In genomic region chr10:117541909-117542705, GRCh38 we compare ENCODE assay signal across 9 cellular contexts. TPM values are rescaled to one million over a fixed set of nuclear protein-coding genes. Genes with fewer than 3 reads are reported as not detected.
DNase-seq lines count a peak whose midpoint lies in the region; ATAC-seq and TF ChIP-seq lines count a peak whose summit lies in the region.
"Had no signal": no experiment of that assay in that cellular context is flagged by ENCODE, and none has a peak within 500 bp of the region (broad histone marks: within the 10 kb centered on the region; RNA-seq: fewer than 3 reads in every experiment).

No MANE protein-coding gene starts in this region.

- no peak overlapping the region for H3K27ac ChIP-seq in RWPE1
- H3K27ac ChIP-seq: BLaER1 had no signal

- H3K36me3 Mint-ChIP-seq in progenitor cell of endocrine pancreas (ENCODE audit: insufficient read depth): no peaks in the 10 kb centered on the region
- no peaks in the 10 kb centered on the region for H3K36me3 Mint-ChIP-seq in natural killer cell treated with Interleukin-12 subunit alpha and Interleukin-12 subunit beta and Interleukin-15 and Interleukin-18, amount 100 ng/mL, for 72 hours

- H3K9me3 Mint-ChIP-seq in progenitor cell of endocrine pancreas (ENCODE audit: low read depth): no peaks in the 10 kb centered on the region
- no peaks in the 10 kb centered on the region for H3K9me3 Mint-ChIP-seq in natural killer cell treated with Interleukin-12 subunit alpha and Interleukin-12 subunit beta and Interleukin-15 and Interleukin-18, amount 100 ng/mL, for 72 hours

- ATAC-seq in natural killer cell treated with Interleukin-12 subunit alpha and Interleukin-12 subunit beta and Interleukin-15 and Interleukin-18, amount 100 ng/mL, for 72 hours: no peak

- peak overlapping the region; percentile 66 for H3K4me3 ChIP-seq in fibroblast of villous mesenchyme (ENCODE audit: low read depth, low read length)
- H3K4me3 ChIP-seq: BLaER1 had no signal

- DNase-seq in NCI-H2227 (lab: John Stamatoyannopoulos, UW; ENCODE audit: unreplicated experiment): peak; percentile 61
- DNase-seq in NCI-H2227 treated with DMSO at 0.1 percent for 48 hours (lab: John Stamatoyannopoulos, UW): no peak
- DNase-seq in RWPE1 (ENCODE audit: low spot score): peak; percentile 38
- DNase-seq in fibroblast of villous mesenchyme (ENCODE audit: low read depth): peak; percentile 96
- DNase-seq in progenitor cell of endocrine pancreas (ENCODE audit: low spot score, unreplicated experiment): peak; percentile 46
- no peak for DNase-seq in natural killer cell treated with Interleukin-12 subunit alpha and Interleukin-12 subunit beta and Interleukin-15 and Interleukin-18, amount 100 ng/mL, for 72 hours (ENCODE audit: low spot score)
- no peak for DNase-seq in GF-D8 (lab: John Stamatoyannopoulos, UW)
- no peak for DNase-seq in activated gamma-delta T cell (lab: John Stamatoyannopoulos, UW)

- peak overlapping the region; percentile 63 for H3K4me3 Mint-ChIP-seq in progenitor cell of endocrine pancreas (ENCODE audit: low read depth)
- no peak overlapping the region for H3K4me3 Mint-ChIP-seq in natural killer cell treated with Interleukin-12 subunit alpha and Interleukin-12 subunit beta and Interleukin-15 and Interleukin-18, amount 100 ng/mL, for 72 hours

- CTCF ChIA-PET in RWPE1 (lab: Yijun Ruan, JAX): no interaction called here

- POLR2A ChIA-PET in RWPE1 (lab: Yijun Ruan, JAX; ENCODE audit: low non-redundant PET): no interaction called here

- TF ChIP-seq CTCF in RWPE1 (conservative IDR thresholded peaks at IDR 0.05; ENCODE audit: low read depth) (no peak), fibroblast of villous mesenchyme (IDR thresholded peaks at IDR 0.05; ENCODE audit: insufficient read depth, low read depth, low read length) (no peak), progenitor cell of endocrine pancreas (IDR thresholded peaks at IDR 0.05; ENCODE audit: unreplicated experiment) (no peak)

- peaks cover 89% of the 10 kb centered on the region for H3K27me3 Mint-ChIP-seq in progenitor cell of endocrine pancreas
- peaks cover 34 to 47% of the 10 kb centered on the region in 2 donors for H3K27me3 Mint-ChIP-seq in natural killer cell treated with Interleukin-12 subunit alpha and Interleukin-12 subunit beta and Interleukin-15 and Interleukin-18, amount 100 ng/mL, for 72 hours

- H3K4me1 Mint-ChIP-seq in progenitor cell of endocrine pancreas (ENCODE audit: low read depth): peaks cover 16% of the 10 kb centered on the region
- peaks cover 5% of the 10 kb centered on the region in 2 donors for H3K4me1 Mint-ChIP-seq in natural killer cell treated with Interleukin-12 subunit alpha and Interleukin-12 subunit beta and Interleukin-15 and Interleukin-18, amount 100 ng/mL, for 72 hours (ENCODE audit: low read depth in 2 of 2)

- H3K27ac Mint-ChIP-seq in progenitor cell of endocrine pancreas: peak overlapping the region; percentile 80
- H3K27ac Mint-ChIP-seq in natural killer cell treated with Interleukin-12 subunit alpha and Interleukin-12 subunit beta and Interleukin-15 and Interleukin-18, amount 100 ng/mL, for 72 hours: no peak overlapping the region

RNA-seq across cellular contexts. Expression of gene EMX2, which starts 0.4 kb away (rescaled TPM):
- total RNA-seq in fibroblast of villous mesenchyme (4.5 and 10.8 TPM in 2 replicates), progenitor cell of endocrine pancreas (0.89 TPM in 1 of 2 replicates, not detected in the other)
- total RNA-seq in natural killer cell treated with Interleukin-12 subunit alpha and Interleukin-12 subunit beta and Interleukin-15 and Interleukin-18, amount 100 ng/mL, for 72 hours: not detected

Comparison
In these comparisons a context has a peak if more than half of its experiments do, and no peak if none do; other contexts are left out.
1. DNase-seq: peak in NCI-H2227 (single experiment), RWPE1 (single experiment), fibroblast of villous mesenchyme (single experiment) and progenitor cell of endocrine pancreas (single experiment); none in NCI-H2227 treated with DMSO at 0.1 percent for 48 hours (single experiment), natural killer cell treated with Interleukin-12 subunit alpha and Interleukin-12 subunit beta and Interleukin-15 and Interleukin-18, amount 100 ng/mL, for 72 hours (single experiment), GF-D8 (single experiment) and activated gamma-delta T cell (single experiment).